ENCODE assay signal across 1 cellular context in the genomic region with DNA sequence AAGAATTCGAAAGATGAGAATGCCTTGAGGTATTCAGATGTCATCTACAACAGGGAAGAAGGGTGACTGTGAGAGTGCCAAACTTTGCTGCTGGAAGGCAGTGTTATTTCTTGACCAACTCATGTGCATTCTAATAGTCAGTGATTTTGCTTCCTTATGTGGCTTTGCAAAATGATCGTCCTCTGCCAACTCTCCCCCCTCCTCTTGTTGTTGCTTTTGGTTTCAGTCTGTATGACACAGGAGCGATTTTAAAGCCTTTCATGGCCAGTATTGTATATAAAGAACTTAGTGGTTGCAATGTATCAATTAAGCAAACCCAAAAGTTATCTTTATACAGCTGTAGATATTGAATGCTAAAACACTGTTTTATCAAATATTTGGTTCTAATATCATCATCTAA.
TF ChIP-seq lines count a peak whose summit lies in the region.

No MANE protein-coding gene starts in this region.

TF ChIP-seq in H1, 55 proteins besides CTCF, POLR2A, EP300 and RAD21:
- TF ChIP-seq, protein P1, sequence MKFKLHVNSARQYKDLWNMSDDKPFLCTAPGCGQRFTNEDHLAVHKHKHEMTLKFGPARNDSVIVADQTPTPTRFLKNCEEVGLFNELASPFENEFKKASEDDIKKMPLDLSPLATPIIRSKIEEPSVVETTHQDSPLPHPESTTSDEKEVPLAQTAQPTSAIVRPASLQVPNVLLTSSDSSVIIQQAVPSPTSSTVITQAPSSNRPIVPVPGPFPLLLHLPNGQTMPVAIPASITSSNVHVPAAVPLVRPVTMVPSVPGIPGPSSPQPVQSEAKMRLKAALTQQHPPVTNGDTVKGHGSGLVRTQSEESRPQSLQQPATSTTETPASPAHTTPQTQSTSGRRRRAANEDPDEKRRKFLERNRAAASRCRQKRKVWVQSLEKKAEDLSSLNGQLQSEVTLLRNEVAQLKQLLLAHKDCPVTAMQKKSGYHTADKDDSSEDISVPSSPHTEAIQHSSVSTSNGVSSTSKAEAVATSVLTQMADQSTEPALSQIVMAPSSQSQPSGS (IDR thresholded peaks at IDR 0.05; ENCODE audit: low read length) = no peak
- no peak for TF ChIP-seq RXRA (IDR thresholded peaks at IDR 0.05; ENCODE audit: insufficient read depth, low read depth, low read length)
- no peak for TF ChIP-seq JUN (IDR thresholded peaks at IDR 0.05; ENCODE audit: low read depth, low read length)
- TF ChIP-seq YY1 (IDR thresholded peaks at IDR 0.05; ENCODE audit: low read depth, low read length) = no peak
- TF ChIP-seq RNF2 (IDR thresholded peaks at IDR 0.05; ENCODE audit: borderline replicate concordance, low read depth, low read length, missing control alignments, poor library complexity, severe bottlenecking) = no peak
- no peak for TF ChIP-seq HDAC2 (IDR thresholded peaks at IDR 0.05; ENCODE audit: borderline replicate concordance in 1 of 2, low read depth in 2 of 2, low read length in 2 of 2)
- TF ChIP-seq JUND (IDR thresholded peaks at IDR 0.05; ENCODE audit: low read length) = no peak
- no peak for TF ChIP-seq NRF1 (IDR thresholded peaks at IDR 0.05; ENCODE audit: low read depth, low read length)
- TF ChIP-seq KDM4A (IDR thresholded peaks at IDR 0.05; ENCODE audit: low read depth, low read length, severe bottlenecking) = no peak
- no peak for TF ChIP-seq CHD1 (IDR thresholded peaks at IDR 0.05; ENCODE audit: low read depth, low read length)
- no peak for TF ChIP-seq CEBPB (IDR thresholded peaks at IDR 0.05; ENCODE audit: low read depth, low read length)
- TF ChIP-seq SIX5 (IDR thresholded peaks at IDR 0.05; ENCODE audit: low read depth, low read length) = no peak
- TF ChIP-seq, protein P2, sequence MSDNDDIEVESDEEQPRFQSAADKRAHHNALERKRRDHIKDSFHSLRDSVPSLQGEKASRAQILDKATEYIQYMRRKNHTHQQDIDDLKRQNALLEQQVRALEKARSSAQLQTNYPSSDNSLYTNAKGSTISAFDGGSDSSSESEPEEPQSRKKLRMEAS (IDR thresholded peaks at IDR 0.05) = no peak
- TF ChIP-seq CHD2 (IDR thresholded peaks at IDR 0.05; ENCODE audit: low read length) = no peak
- TF ChIP-seq GABPA (IDR thresholded peaks at IDR 0.05; ENCODE audit: borderline replicate concordance, insufficient read depth, low read length) = no peak
- TF ChIP-seq, protein P3, sequence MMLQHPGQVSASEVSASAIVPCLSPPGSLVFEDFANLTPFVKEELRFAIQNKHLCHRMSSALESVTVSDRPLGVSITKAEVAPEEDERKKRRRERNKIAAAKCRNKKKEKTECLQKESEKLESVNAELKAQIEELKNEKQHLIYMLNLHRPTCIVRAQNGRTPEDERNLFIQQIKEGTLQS (IDR thresholded peaks at IDR 0.05; ENCODE audit: insufficient read depth, low read depth, low read length) = no peak
- TF ChIP-seq SP1 (IDR thresholded peaks at IDR 0.05; ENCODE audit: low read depth, low read length) = no peak
- no peak for TF ChIP-seq RBBP5 (IDR thresholded peaks at IDR 0.05; ENCODE audit: borderline replicate concordance, low read depth, low read length)
- TF ChIP-seq CTBP2 (IDR thresholded peaks at IDR 0.05; ENCODE audit: borderline replicate concordance, insufficient read depth, insufficient read length, low read length) = no peak
- TF ChIP-seq KDM1A (IDR thresholded peaks at IDR 0.05; ENCODE audit: borderline replicate concordance, low read length) = no peak
